In genomic region chr21:46142581-46143473, GRCh38 we compare ENCODE assay signal across 12 cellular contexts. TPM values are rescaled to one million over a fixed set of nuclear protein-coding genes. Genes with fewer than 3 reads are reported as not detected.
DNase-seq lines count a peak whose midpoint lies in the region; TF ChIP-seq lines count a peak whose summit lies in the region.
"Had no signal": no experiment of that assay in that cellular context is flagged by ENCODE, and none has a peak within 500 bp of the region (broad histone marks: within the 10 kb centered on the region; RNA-seq: fewer than 3 reads in every experiment).

No MANE protein-coding gene starts in this region.

- no peak for TF ChIP-seq EP300 in ovary (IDR thresholded peaks at IDR 0.05)

- WGBS in endodermal cell (ENCODE audit: insufficient coverage in 1 of 2, insufficient read length in 1 of 2), 2 experiments = 91 to 93% methylated on average over 14 to 18 of the region's 21 CpGs
- WGBS in ovary, 3 donors = 78 to 85% (median 80%) methylated on average over 21 of the region's 21 CpGs

- peak in 3 of 5 donors; percentile 22 to 36 (median 25) for DNase-seq in CD4-positive, alpha-beta memory T cell
- DNase-seq in HFFc6 (peak; percentile 4), endodermal cell (no peak), ovary (peak in 4 of 5 donors; percentile 21 to 44 (median 40)), NCI-H1436 treated with DMSO at 0.1 percent for 48 hours (lab: John Stamatoyannopoulos, UW) (no peak), HEK293T (ENCODE audit: extremely low spot score) (no peak), SW 1271 (lab: John Stamatoyannopoulos, UW) (no peak)

- H3K27ac Mint-ChIP-seq in CD4-positive, alpha-beta memory T cell = peak overlapping the region in 2 of 7 donors; percentile 19 to 85
- no peak overlapping the region for H3K27ac Mint-ChIP-seq in HFFc6
- H3K27ac Mint-ChIP-seq in endodermal cell = peak overlapping the region; percentile 70

- TF ChIP-seq CTCF in HFFc6 (IDR thresholded peaks at IDR 0.05) = no peak
- no peak for TF ChIP-seq CTCF in endodermal cell (conservative IDR thresholded peaks at IDR 0.05)
- TF ChIP-seq CTCF in ovary (IDR thresholded peaks at IDR 0.05) = no peak

- H3K27ac ChIP-seq in CD4-positive, alpha-beta memory T cell (ENCODE audit: low read depth, low read length) = no peak overlapping the region
- H3K27ac ChIP-seq in endodermal cell (ENCODE audit: low read depth, low read length) = no peak overlapping the region
- no peak overlapping the region for H3K27ac ChIP-seq in ovary
- H3K27ac ChIP-seq: gastrocnemius medialis had no signal

- no peaks in the 10 kb centered on the region for H3K9me3 Mint-ChIP-seq in CD4-positive, alpha-beta memory T cell
- H3K9me3 Mint-ChIP-seq in HFFc6 (no peaks in the 10 kb centered on the region), endodermal cell (peaks cover 9% of the 10 kb centered on the region)
- H3K9me3 Mint-ChIP-seq: stimulated activated naive CD8-positive, alpha-beta T cell treated with anti-CD3 and anti-CD28 coated beads, Interleukin-15, amount 100 ng/mL, for 72 hours had no signal

- intact Hi-C loops in CD4-positive, alpha-beta memory T cell (cut with micrococcal nuclease) = loop anchor here (1.0 to 2.0 kb wide), 4 partner anchors 42 to 181 kb away; partner anchors contain the start of genes PCNT, SPATC1L and YBEY
- intact Hi-C loops in ovary (cut with DNase I) = loop anchor here in 1 of 4 donors (5.0 kb wide), 1 partner anchor 74 kb away; no protein-coding TSS in a partner anchor

- CTCF ChIA-PET in CD4-positive, alpha-beta memory T cell (lab: Charles Lee; ENCODE audit: partially characterized antibody) = interaction anchor here (0.6 to 2.4 kb wide), 30 partner anchors 11 to 519 kb away, joined by 3 to 19 read pairs (median 4); partner anchors contain the start of genes FTCD, MCM3AP, PRMT2 and YBEY
- CTCF ChIA-PET in HEK293T (lab: Yijun Ruan, JAX) = interaction anchor here (0.8 to 1.7 kb wide), 9 partner anchors 10 to 182 kb away, joined by 3 to 14 read pairs (median 5); no protein-coding TSS in a partner anchor

- no peaks in the 10 kb centered on the region for H3K9me3 ChIP-seq in CD4-positive, alpha-beta memory T cell (ENCODE audit: control insufficient read depth in 1 of 2, low read length in 2 of 2)
- H3K9me3 ChIP-seq in endodermal cell (ENCODE audit: control insufficient read depth, low read length) = no peaks in the 10 kb centered on the region
- H3K9me3 ChIP-seq in ovary = no peaks in the 10 kb centered on the region
- H3K9me3 ChIP-seq: gastrocnemius medialis, SK-N-SH had no signal

- H3K4me3 ChIP-seq in CD4-positive, alpha-beta memory T cell (ENCODE audit: low read length in 2 of 2) = no peak overlapping the region
- H3K4me3 ChIP-seq in endodermal cell (ENCODE audit: low read length) = no peak overlapping the region
- H3K4me3 ChIP-seq in ovary = no peak overlapping the region

- H3K4me1 ChIP-seq in CD4-positive, alpha-beta memory T cell (ENCODE audit: insufficient read depth, low read length) = peaks cover 5% of the 10 kb centered on the region
- H3K4me1 ChIP-seq in endodermal cell (ENCODE audit: control insufficient read depth, insufficient read depth, low read length) = no peaks in the 10 kb centered on the region
- H3K4me1 ChIP-seq in ovary (ENCODE audit: insufficient read depth) = peaks cover 7% of the 10 kb centered on the region
- H3K4me1 ChIP-seq: gastrocnemius medialis had no signal

- no peak overlapping the region for H3K9ac ChIP-seq in endodermal cell (ENCODE audit: extremely low read depth, low read length, poor library complexity, severe bottlenecking)

- peak overlapping the region in 1 of 8 donors; percentile 54 for H3K4me3 Mint-ChIP-seq in CD4-positive, alpha-beta memory T cell
- H3K4me3 Mint-ChIP-seq in HFFc6 (no peak overlapping the region), endodermal cell (peak overlapping the region; percentile 55)

- H3K4me1 Mint-ChIP-seq in CD4-positive, alpha-beta memory T cell = peaks cover 4 to 8% (median 5%) of the 10 kb centered on the region in 4 donors
- H3K4me1 Mint-ChIP-seq in HFFc6 (ENCODE audit: low read depth) (peaks cover 8% of the 10 kb centered on the region), endodermal cell (peaks cover 11% of the 10 kb centered on the region)

- no peaks in the 10 kb centered on the region for H3K27me3 ChIP-seq in CD4-positive, alpha-beta memory T cell (ENCODE audit: insufficient read depth, low read length)
- no peaks in the 10 kb centered on the region for H3K27me3 ChIP-seq in endodermal cell (ENCODE audit: control insufficient read depth, insufficient read depth, low read length, poor library complexity, severe bottlenecking)
- H3K27me3 ChIP-seq in ovary = no peaks in the 10 kb centered on the region
- H3K27me3 ChIP-seq: gastrocnemius medialis had no signal

- no peaks in the 10 kb centered on the region for H3K36me3 Mint-ChIP-seq in CD4-positive, alpha-beta memory T cell
- no peaks in the 10 kb centered on the region for H3K36me3 Mint-ChIP-seq in HFFc6 (ENCODE audit: low read depth)
- no peaks in the 10 kb centered on the region for H3K36me3 Mint-ChIP-seq in endodermal cell (ENCODE audit: low read depth)

- POLR2A ChIA-PET in CD4-positive, alpha-beta memory T cell (lab: Charles Lee; ENCODE audit: partially characterized antibody) = interaction anchor here (0.7 to 2.0 kb wide), 9 partner anchors 10 to 501 kb away, joined by 3 to 5 read pairs (median 4); partner anchors contain the start of genes LSS and YBEY
- POLR2A ChIA-PET in HEK293T (lab: Yijun Ruan, JAX) = interaction anchor here (0.6 to 1.5 kb wide), 13 partner anchors 10 to 493 kb away, joined by 3 to 12 read pairs (median 3); partner anchors contain the start of genes COL6A1, LSS, MCM3AP and YBEY

- H3K36me3 ChIP-seq in CD4-positive, alpha-beta memory T cell (ENCODE audit: insufficient read depth, low read length) = no peaks in the 10 kb centered on the region
- H3K36me3 ChIP-seq in endodermal cell (ENCODE audit: control insufficient read depth, insufficient read depth, low read length) (no peaks in the 10 kb centered on the region), ovary (no peaks in the 10 kb centered on the region)
- H3K36me3 ChIP-seq: gastrocnemius medialis, WERI-Rb-1 had no signal

- no peak for TF ChIP-seq POLR2A in ovary (IDR thresholded peaks at IDR 0.05)

- peaks cover 0 to 2% of the 10 kb centered on the region in 2 donors for H3K27me3 Mint-ChIP-seq in CD4-positive, alpha-beta memory T cell
- peaks cover 7% of the 10 kb centered on the region for H3K27me3 Mint-ChIP-seq in HFFc6 (ENCODE audit: insufficient read depth)
- peaks cover 28% of the 10 kb centered on the region for H3K27me3 Mint-ChIP-seq in endodermal cell (ENCODE audit: insufficient read depth)

TF ChIP-seq in HEK293T, 16 proteins besides CTCF, POLR2A, EP300 and RAD21:
- no peak for TF ChIP-seq FOXA1 (IDR thresholded peaks at IDR 0.05)
- no peak for TF ChIP-seq ELF4 (IDR thresholded peaks at IDR 0.05)
- TF ChIP-seq HDGF (IDR thresholded peaks at IDR 0.05; ENCODE audit: borderline replicate concordance) = no peak
- no peak for TF ChIP-seq TARDBP (IDR thresholded peaks at IDR 0.05)
- no peak for TF ChIP-seq SUZ12 (IDR thresholded peaks at IDR 0.05)
- TF ChIP-seq FOXK2 (IDR thresholded peaks at IDR 0.05) = no peak
- TF ChIP-seq ARNT (IDR thresholded peaks at IDR 0.05) = no peak
- TF ChIP-seq FOXM1 (IDR thresholded peaks at IDR 0.05; ENCODE audit: borderline replicate concordance) = no peak
- TF ChIP-seq, protein P1, sequence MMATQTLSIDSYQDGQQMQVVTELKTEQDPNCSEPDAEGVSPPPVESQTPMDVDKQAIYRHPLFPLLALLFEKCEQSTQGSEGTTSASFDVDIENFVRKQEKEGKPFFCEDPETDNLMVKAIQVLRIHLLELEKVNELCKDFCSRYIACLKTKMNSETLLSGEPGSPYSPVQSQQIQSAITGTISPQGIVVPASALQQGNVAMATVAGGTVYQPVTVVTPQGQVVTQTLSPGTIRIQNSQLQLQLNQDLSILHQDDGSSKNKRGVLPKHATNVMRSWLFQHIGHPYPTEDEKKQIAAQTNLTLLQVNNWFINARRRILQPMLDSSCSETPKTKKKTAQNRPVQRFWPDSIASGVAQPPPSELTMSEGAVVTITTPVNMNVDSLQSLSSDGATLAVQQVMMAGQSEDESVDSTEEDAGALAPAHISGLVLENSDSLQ (IDR thresholded peaks at IDR 0.05) = no peak
- no peak for TF ChIP-seq CTBP1 (IDR thresholded peaks at IDR 0.05; ENCODE audit: borderline replicate concordance)
- TF ChIP-seq BHLHE40 (IDR thresholded peaks at IDR 0.05; ENCODE audit: borderline replicate concordance) = no peak
- TF ChIP-seq ZNF384 (IDR thresholded peaks at IDR 0.05) = no peak
- TF ChIP-seq SP1 (IDR thresholded peaks at IDR 0.05) = no peak
- TF ChIP-seq L3MBTL2 (conservative IDR thresholded peaks at IDR 0.05) = no peak
- no peak for TF ChIP-seq LEF1 (IDR thresholded peaks at IDR 0.05; ENCODE audit: borderline replicate concordance)
TF ChIP-seq in HEK293T: peak in this region for 0.

RNA-seq across cellular contexts. Expression of gene FTCD, which starts 12.6 kb away (rescaled TPM):
- 1 to 10 TPM; 1.3 to 1.7 TPM for total RNA-seq in CD4-positive, alpha-beta memory T cell
- not detected for polyA plus RNA-seq in CD4-positive, alpha-beta memory T cell
- total RNA-seq in HFFc6 (2021; fragmentation: NEBNext Ultra II Directional; extraction: Animal tissue kit (Norgen Biotek cat#: 25700)) = 1 to 10 TPM in 1 of 6 experiments, under 1 TPM in 4, not detected in 1; 0.12 to 1.2 (median 0.17) TPM
- total RNA-seq in endodermal cell (1 to 10 TPM; 3.5 to 4.6 TPM), ovary (1 to 10 TPM in 5 of 7 donors, under 1 TPM in 2; 0.83 to 7.5 (median 3.8) TPM)
- polyA plus RNA-seq in endodermal cell (2013, experiment 1 of 2) = 3.0 TPM
- 1.0 TPM for polyA plus RNA-seq in endodermal cell (2013, experiment 2 of 2)
- 1 to 10 TPM in 1 of 2 donors, not detected in 1; 3.5 TPM for polyA plus RNA-seq in ovary
- total RNA-seq: bronchial epithelial cell had no signal

RNA-seq across cellular contexts. Expression of gene SPATC1L, which starts 41.4 kb away (rescaled TPM):
- total RNA-seq in CD4-positive, alpha-beta memory T cell = 1 to 10 TPM; 6.9 TPM
- 1 to 10 TPM; 6.0 to 6.4 TPM for polyA plus RNA-seq in CD4-positive, alpha-beta memory T cell
- 10 to 100 TPM; 11.3 to 14.7 (median 13.1) TPM for total RNA-seq in HFFc6 (2021; fragmentation: NEBNext Ultra II Directional; extraction: Animal tissue kit (Norgen Biotek cat#: 25700))
- total RNA-seq in endodermal cell = 10 to 100 TPM; 29.5 to 31.9 TPM
- polyA plus RNA-seq in endodermal cell (2013, experiment 1 of 2) = 32.1 TPM
- polyA plus RNA-seq in endodermal cell (2013, experiment 2 of 2) = 33.4 TPM
- total RNA-seq in ovary = 10 to 100 TPM in 5 of 7 donors, 1 to 10 TPM in 2; 7.2 to 21.1 (median 14.9) TPM
- polyA plus RNA-seq in ovary = 10 to 100 TPM in 1 of 2 donors, 1 to 10 TPM in 1; 2.8 to 21.3 TPM

RNA-seq across cellular contexts. Expression of gene COL6A2, which starts 44.9 kb away (rescaled TPM):
- total RNA-seq in CD4-positive, alpha-beta memory T cell = 10 to 100 TPM; 21.8 to 25.7 TPM
- 1 to 10 TPM in 1 of 2 donors, under 1 TPM in 1; 0.77 to 1.5 TPM for polyA plus RNA-seq in CD4-positive, alpha-beta memory T cell
- total RNA-seq in HFFc6 (2021; fragmentation: NEBNext Ultra II Directional; extraction: Animal tissue kit (Norgen Biotek cat#: 25700)) = 100 to 1,000 TPM; 426 to 514 (median 467) TPM
- total RNA-seq in endodermal cell (100 to 1,000 TPM; 259 to 377 TPM), ovary (1,000 to 10,000 TPM in 1 of 7 donors, 100 to 1,000 TPM in 6; 222 to 1,092 (median 831) TPM)
- 117 TPM for polyA plus RNA-seq in endodermal cell (2013, experiment 1 of 2)
- 114 TPM for polyA plus RNA-seq in endodermal cell (2013, experiment 2 of 2)
- polyA plus RNA-seq in ovary = 100 to 1,000 TPM in 1 of 2 donors, 10 to 100 TPM in 1; 50.9 to 818 TPM

Comparison
In these comparisons a context has a peak if more than half of its experiments do, and no peak if none do; other contexts are left out.
1. DNase-seq: peak in CD4-positive, alpha-beta memory T cell (3 of 5), HFFc6 (single experiment) and ovary (4 of 5); none in endodermal cell (single experiment), NCI-H1436 treated with DMSO at 0.1 percent for 48 hours (single experiment), HEK293T (single experiment) and SW 1271 (0 of 2).
2. RNA of gene COL6A2, which starts 44.9 kb away (total RNA-seq): 222 to 1,092 TPM in ovary, 426 to 514 TPM in HFFc6 and 259 to 377 TPM in endodermal cell; 21.8 to 25.7 TPM in CD4-positive, alpha-beta memory T cell; every median in the first group is over 4 times any median in the second.